Comparison of ENCODE assay signal across 1 cellular context in genomic region chr22:37559521-37559900, GRCh38.
TF ChIP-seq lines count a peak whose summit lies in the region.

No MANE protein-coding gene starts in this region.

TF ChIP-seq in A549, 52 proteins besides CTCF, POLR2A, EP300 and RAD21 (continued from another document):
- TF ChIP-seq HMGXB4 (CRISPR knock-in tag; IDR thresholded peaks at IDR 0.05; ENCODE audit: borderline replicate concordance) (no peak), ESRRA (IDR thresholded peaks at IDR 0.05; ENCODE audit: borderline replicate concordance, low read length) (no peak), MYC (IDR thresholded peaks at IDR 0.05; ENCODE audit: borderline replicate concordance, low read length) (no peak), HOXA7 (CRISPR knock-in tag; IDR thresholded peaks at IDR 0.05) (no peak), GATA3 (IDR thresholded peaks at IDR 0.05; ENCODE audit: borderline replicate concordance) (no peak), NPAS2 (CRISPR knock-in tag; IDR thresholded peaks at IDR 0.05; ENCODE audit: borderline replicate concordance) (no peak), MAZ (IDR thresholded peaks at IDR 0.05; ENCODE audit: borderline replicate concordance, low read depth, low read length) (no peak), ZC3H11A (IDR thresholded peaks at IDR 0.05) (no peak), KDM1A (IDR thresholded peaks at IDR 0.05; ENCODE audit: low read depth) (no peak), TFCP2L1 (CRISPR knock-in tag; IDR thresholded peaks at IDR 0.05) (no peak), E2F6 (IDR thresholded peaks at IDR 0.05; ENCODE audit: borderline replicate concordance, low read depth) (no peak), CEBPB (IDR thresholded peaks at IDR 0.05) (no peak), FOSL2 (IDR thresholded peaks at IDR 0.05) (no peak), FOSL2 (CRISPR knock-in tag; IDR thresholded peaks at IDR 0.05) (no peak), FOSB (CRISPR knock-in tag; IDR thresholded peaks at IDR 0.05) (no peak), CBX2 (IDR thresholded peaks at IDR 0.05; ENCODE audit: borderline replicate concordance, low read depth) (no peak)
